In the genomic region with DNA sequence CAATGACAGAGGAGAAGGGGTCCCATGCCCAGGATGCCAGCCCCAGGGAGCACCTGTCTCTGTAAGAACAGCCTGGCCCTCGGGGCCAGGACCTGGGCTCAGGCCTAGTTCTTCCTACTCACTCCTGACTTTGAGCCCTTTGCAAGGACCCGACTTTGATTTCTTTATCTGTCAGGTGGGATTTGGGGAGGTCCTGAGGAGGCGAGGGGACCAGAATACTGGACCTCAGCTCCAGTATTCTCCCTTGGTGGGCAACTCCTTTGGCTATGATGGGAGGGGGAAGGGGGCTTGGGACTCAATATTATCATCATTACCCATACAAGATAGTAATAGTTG, we compare ENCODE assay signal across 9 cellular contexts. TPM values are rescaled to one million over a fixed set of nuclear protein-coding genes. Genes with fewer than 3 reads are reported as not detected.
A peak's percentile ranks its signal among the peaks of the same experiment; 100 is the strongest.
DNase-seq lines count a peak whose midpoint lies in the region; ATAC-seq and TF ChIP-seq lines count a peak whose summit lies in the region.
"Had no signal": no experiment of that assay in that cellular context is flagged by ENCODE, and none has a peak within 500 bp of the region (broad histone marks: within the 10 kb centered on the region; RNA-seq: fewer than 3 reads in every experiment).

No MANE protein-coding gene starts in this region.

- H3K4ac ChIP-seq in neuronal stem cell (ENCODE audit: low read length): no peak overlapping the region

- H3K4me3 ChIP-seq in BJ (ENCODE audit: low read depth, low read length) (peak overlapping the region; percentile 42), duodenal mucosa (ENCODE audit: low read depth in 1 of 2, low read length in 2 of 2) (peak overlapping the region; percentile 57 to 74), neuronal stem cell (ENCODE audit: low read length in 2 of 2) (peak overlapping the region in 1 of 2 donors; percentile 8)

- peak overlapping the region; percentile 43 to 47 for H3K9ac ChIP-seq in duodenal mucosa (ENCODE audit: low read depth in 1 of 2, low read length in 2 of 2)
- no peak overlapping the region for H3K9ac ChIP-seq in neuronal stem cell (ENCODE audit: low read depth, low read length, poor library complexity)

- no peak for ATAC-seq in HG02970 (IDR thresholded peaks at IDR 0.05; ENCODE audit: low FRiP score, unreplicated experiment)
- no peak for ATAC-seq in HG02852 (IDR thresholded peaks at IDR 0.05; ENCODE audit: unreplicated experiment)
- no peak for ATAC-seq in GM18870 (IDR thresholded peaks at IDR 0.05; ENCODE audit: unreplicated experiment)

- peak overlapping the region; percentile 75 for H4K8ac ChIP-seq in neuronal stem cell (ENCODE audit: low read depth, low read length)

- no peak overlapping the region for H2BK12ac ChIP-seq in neuronal stem cell (ENCODE audit: low read length)

- no peak for DNase-seq in BJ (ENCODE audit: low read depth)
- no peak for DNase-seq in neuronal stem cell (ENCODE audit: low spot score)
- DNase-seq in iPS-NIHi11 (ENCODE audit: low spot score): no peak
- DNase-seq: NCI-H1694 treated with DMSO at 0.1 percent for 48 hours had no signal

- H2BK15ac ChIP-seq in neuronal stem cell (ENCODE audit: low read length): peak overlapping the region; percentile 91

- WGBS in neuronal stem cell (ENCODE audit: extremely low coverage in 2 of 2, insufficient read length in 2 of 2, insufficient replicate concordance in 1 of 2), 2 donors: no CpG with 5 or more reads among the region's 3 CpGs

- H2AK5ac ChIP-seq in neuronal stem cell (ENCODE audit: low read depth, low read length): peak overlapping the region; percentile 92

- POLR2A ChIA-PET in BJ (lab: Charles Lee): no interaction called here

- H2BK5ac ChIP-seq in neuronal stem cell (ENCODE audit: low read length): no peak overlapping the region

- H2AFZ ChIP-seq in neuronal stem cell (ENCODE audit: low read length): no peak overlapping the region

- H3K18ac ChIP-seq in neuronal stem cell (ENCODE audit: low read length): peak overlapping the region; percentile 82

- H3K27ac ChIP-seq in KOPT-K1 (ENCODE audit: low read depth, low read length, poor library complexity, severe bottlenecking): peak overlapping the region; percentile 30
- no peak overlapping the region for H3K27ac ChIP-seq in duodenal mucosa (ENCODE audit: low read depth, low read length)
- H3K27ac ChIP-seq in neuronal stem cell (replicated peaks; ENCODE audit: low read length): no peak overlapping the region

- H3K27me3 ChIP-seq in BJ (ENCODE audit: control insufficient read depth, insufficient read depth, low read length): peaks cover 3% of the 10 kb centered on the region
- no peaks in the 10 kb centered on the region for H3K27me3 ChIP-seq in duodenal mucosa (ENCODE audit: control insufficient read depth in 1 of 2, insufficient read depth in 2 of 2, low read length in 2 of 2)
- H3K27me3 ChIP-seq in neuronal stem cell (ENCODE audit: control insufficient read depth in 3 of 3, insufficient read depth in 3 of 3, low read depth in 1 of 3, low read length in 3 of 3): peaks cover 0 to 39% (median 0%) of the 10 kb centered on the region in 3 experiments

- peaks cover 24 to 25% of the 10 kb centered on the region in 2 donors for H3K4me1 ChIP-seq in duodenal mucosa (ENCODE audit: control insufficient read depth in 1 of 2, insufficient read depth in 2 of 2, low read length in 2 of 2)
- peaks cover 13 to 39% of the 10 kb centered on the region in 2 donors for H3K4me1 ChIP-seq in neuronal stem cell (ENCODE audit: control insufficient read depth in 2 of 2, insufficient read depth in 1 of 2, low read depth in 1 of 2, low read length in 2 of 2)

- CTCF ChIA-PET in BJ (lab: Yijun Ruan, JAX): no interaction called here

- H3K23ac ChIP-seq in neuronal stem cell (ENCODE audit: low read depth, low read length, poor library complexity): no peak overlapping the region

- TF ChIP-seq CTCF in BJ (IDR thresholded peaks at IDR 0.05; ENCODE audit: insufficient read depth, low read depth, low read length): no peak

- no peak overlapping the region for H3K14ac ChIP-seq in neuronal stem cell (ENCODE audit: low read length)

- H3K9me3 ChIP-seq in KOPT-K1 (ENCODE audit: insufficient read depth, low read length, poor library complexity, severe bottlenecking) (no peaks in the 10 kb centered on the region), duodenal mucosa (ENCODE audit: control insufficient read depth in 1 of 2, low read length in 2 of 2) (no peaks in the 10 kb centered on the region), neuronal stem cell (replicated peaks in 1 of 2; ENCODE audit: control insufficient read depth in 2 of 2, insufficient read depth in 1 of 2, low read depth in 1 of 2, low read length in 2 of 2) (no peaks in the 10 kb centered on the region)

- no peaks in the 10 kb centered on the region for H3K79me1 ChIP-seq in neuronal stem cell (ENCODE audit: low read depth, low read length)

- no peaks in the 10 kb centered on the region for H3K36me3 ChIP-seq in BJ (ENCODE audit: control insufficient read depth, insufficient read depth, low read length)
- no peaks in the 10 kb centered on the region for H3K36me3 ChIP-seq in KOPT-K1 (ENCODE audit: insufficient read depth, low read length)
- no peaks in the 10 kb centered on the region for H3K36me3 ChIP-seq in duodenal mucosa (ENCODE audit: control insufficient read depth in 1 of 2, insufficient read depth in 2 of 2, low read length in 2 of 2)
- no peaks in the 10 kb centered on the region for H3K36me3 ChIP-seq in neuronal stem cell (replicated peaks in 1 of 2; ENCODE audit: control insufficient read depth in 2 of 2, insufficient read depth in 2 of 2, low read length in 2 of 2)

- H2BK120ac ChIP-seq in neuronal stem cell (ENCODE audit: low read depth, low read length): peak overlapping the region; percentile 44

- no peak overlapping the region for H4K91ac ChIP-seq in neuronal stem cell (ENCODE audit: low read depth, low read length, poor library complexity)

- H3K4me2 ChIP-seq in neuronal stem cell (ENCODE audit: insufficient read depth, low read length, poor library complexity, severe bottlenecking): peak overlapping the region; percentile 54

RNA-seq across cellular contexts. Expression of gene KCNQ4, which starts 18.1 kb away (rescaled TPM):
- 0.02 and 0.06 TPM in 2 replicates for polyA plus RNA-seq in BJ (2011; rRNA removed)
- polyA minus RNA-seq in BJ (2011; rRNA and poly(A)+ RNA removed): 0.09 and 0.10 TPM in 2 replicates
- polyA plus RNA-seq in neuronal stem cell (2013, experiment 1 of 2): 3.1 TPM
- 3.2 TPM for polyA plus RNA-seq in neuronal stem cell (2013, experiment 2 of 2)
